ENCODE assay signal across 12 cellular contexts in the genomic region with DNA sequence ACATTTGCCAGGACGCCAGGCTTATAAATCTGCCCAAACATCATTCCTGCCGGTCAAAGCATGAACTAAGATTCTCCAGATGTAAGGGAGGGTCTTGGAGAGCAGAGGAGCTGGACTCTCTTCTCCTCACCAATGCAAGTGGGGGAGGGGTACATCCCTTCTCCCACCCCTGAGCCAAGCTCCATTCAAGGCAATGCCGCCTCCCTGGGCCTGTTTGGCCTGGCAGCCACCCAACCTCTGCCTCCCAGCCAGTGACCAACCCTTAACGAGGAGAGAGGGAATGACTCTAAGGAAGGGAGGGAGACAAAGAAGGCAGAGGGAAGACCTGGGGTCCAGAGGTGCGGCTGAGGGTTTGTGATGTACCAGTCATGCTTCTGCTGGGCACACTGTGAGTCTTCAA. TPM values are rescaled to one million over a fixed set of nuclear protein-coding genes. Genes with fewer than 3 reads are reported as not detected.
DNase-seq lines count a peak whose midpoint lies in the region; ATAC-seq and TF ChIP-seq lines count a peak whose summit lies in the region.
"Had no signal": no experiment of that assay in that cellular context is flagged by ENCODE, and none has a peak within 500 bp of the region (broad histone marks: within the 10 kb centered on the region; RNA-seq: fewer than 3 reads in every experiment).

No MANE protein-coding gene starts in this region.

- peak overlapping the region; percentile 59 for H2BK15ac ChIP-seq in neuronal stem cell (ENCODE audit: low read length)

- H3K27me3 ChIP-seq in neuronal stem cell (ENCODE audit: control insufficient read depth in 3 of 3, insufficient read depth in 3 of 3, low read depth in 1 of 3, low read length in 3 of 3) = peaks cover 0 to 38% (median 3%) of the 10 kb centered on the region in 3 experiments

- no peak overlapping the region for H4K8ac ChIP-seq in neuronal stem cell (ENCODE audit: low read depth, low read length)

- H3K4me3 Mint-ChIP-seq in stimulated activated naive CD8-positive, alpha-beta T cell treated with anti-CD3 and anti-CD28 coated beads, Interleukin-15, Interleukin-2, amounts not matched to agents 100 ng/mL and 50 ng/mL, for 24 hours = no peak overlapping the region
- H3K4me3 Mint-ChIP-seq: activated CD4-positive, alpha-beta T cell treated with anti-CD3 and anti-CD28 coated beads, Interleukin-2, amount 10 ng/mL, durations not matched to agents 24 days and 14 days had no signal

- H2AK5ac ChIP-seq in neuronal stem cell (ENCODE audit: low read depth, low read length) = peak overlapping the region; percentile 20

- peaks cover 2% of the 10 kb centered on the region for H3K79me1 ChIP-seq in neuronal stem cell (ENCODE audit: low read depth, low read length)

- H3K27me3 Mint-ChIP-seq in stimulated activated naive CD8-positive, alpha-beta T cell treated with anti-CD3 and anti-CD28 coated beads, Interleukin-15, Interleukin-2, amounts not matched to agents 100 ng/mL and 50 ng/mL, for 24 hours = no peaks in the 10 kb centered on the region

- ATAC-seq in stimulated activated naive CD8-positive, alpha-beta T cell treated with anti-CD3 and anti-CD28 coated beads, Interleukin-15, Interleukin-2, amounts not matched to agents 100 U/mL and 50 U/mL, for 24 hours = no peak
- ATAC-seq in GM18519 (IDR thresholded peaks at IDR 0.05; ENCODE audit: low FRiP score, unreplicated experiment) (no peak), HG02642 (IDR thresholded peaks at IDR 0.05; ENCODE audit: poor library complexity, unreplicated experiment) (no peak), HG03135 (IDR thresholded peaks at IDR 0.05; ENCODE audit: unreplicated experiment) (no peak)

- no peaks in the 10 kb centered on the region for H3K36me3 ChIP-seq in neuronal stem cell (replicated peaks in 1 of 2; ENCODE audit: control insufficient read depth in 2 of 2, insufficient read depth in 2 of 2, low read length in 2 of 2)

- H3K4me1 Mint-ChIP-seq in stimulated activated naive CD8-positive, alpha-beta T cell treated with anti-CD3 and anti-CD28 coated beads, Interleukin-15, Interleukin-2, amounts not matched to agents 100 ng/mL and 50 ng/mL, for 24 hours (ENCODE audit: low read depth) = no peaks in the 10 kb centered on the region
- H3K4me1 Mint-ChIP-seq: activated CD4-positive, alpha-beta T cell treated with anti-CD3 and anti-CD28 coated beads, Interleukin-2, amount 10 ng/mL, durations not matched to agents 24 days and 14 days had no signal

- H3K4me3 ChIP-seq in fibroblast of villous mesenchyme (ENCODE audit: low read depth, low read length) (no peak overlapping the region), neuronal stem cell (ENCODE audit: low read length in 2 of 2) (no peak overlapping the region)

- H3K9me3 ChIP-seq in neuronal stem cell (replicated peaks in 1 of 2; ENCODE audit: control insufficient read depth in 2 of 2, insufficient read depth in 1 of 2, low read depth in 1 of 2, low read length in 2 of 2) = no peaks in the 10 kb centered on the region

- H2AFZ ChIP-seq in neuronal stem cell (ENCODE audit: low read length) = peak overlapping the region; percentile 80

- no peaks in the 10 kb centered on the region for H3K9me3 Mint-ChIP-seq in stimulated activated naive CD8-positive, alpha-beta T cell treated with anti-CD3 and anti-CD28 coated beads, Interleukin-15, Interleukin-2, amounts not matched to agents 100 ng/mL and 50 ng/mL, for 24 hours
- H3K9me3 Mint-ChIP-seq: activated CD4-positive, alpha-beta T cell treated with anti-CD3 and anti-CD28 coated beads, Interleukin-2, amount 10 ng/mL, durations not matched to agents 24 days and 14 days had no signal

- H2BK120ac ChIP-seq in neuronal stem cell (ENCODE audit: low read depth, low read length) = no peak overlapping the region

- no peak for TF ChIP-seq CTCF in fibroblast of villous mesenchyme (IDR thresholded peaks at IDR 0.05; ENCODE audit: insufficient read depth, low read depth, low read length)

- H3K4me1 ChIP-seq in neuronal stem cell (ENCODE audit: control insufficient read depth in 2 of 2, insufficient read depth in 1 of 2, low read depth in 1 of 2, low read length in 2 of 2) = peaks cover 10 to 27% of the 10 kb centered on the region in 2 donors

- no peaks in the 10 kb centered on the region for H3K36me3 Mint-ChIP-seq in stimulated activated naive CD8-positive, alpha-beta T cell treated with anti-CD3 and anti-CD28 coated beads, Interleukin-15, Interleukin-2, amounts not matched to agents 100 ng/mL and 50 ng/mL, for 24 hours (ENCODE audit: low read depth)

- H2BK12ac ChIP-seq in neuronal stem cell (ENCODE audit: low read length) = peak overlapping the region; percentile 59

- no peak overlapping the region for H2BK5ac ChIP-seq in neuronal stem cell (ENCODE audit: low read length)

- WGBS in neuronal stem cell (ENCODE audit: extremely low coverage in 2 of 2, insufficient read length in 2 of 2, insufficient replicate concordance in 1 of 2), 2 donors = no CpG with 5 or more reads among the region's 5 CpGs

- H3K18ac ChIP-seq in neuronal stem cell (ENCODE audit: low read length) = peak overlapping the region; percentile 76

- H3K4ac ChIP-seq in neuronal stem cell (ENCODE audit: low read length) = no peak overlapping the region

- H4K91ac ChIP-seq in neuronal stem cell (ENCODE audit: low read depth, low read length, poor library complexity) = no peak overlapping the region

- peak overlapping the region; percentile 7 for H3K9ac ChIP-seq in neuronal stem cell (ENCODE audit: low read depth, low read length, poor library complexity)

- H3K23ac ChIP-seq in neuronal stem cell (ENCODE audit: low read depth, low read length, poor library complexity) = peak overlapping the region; percentile 45

- no peak overlapping the region for H3K4me2 ChIP-seq in neuronal stem cell (ENCODE audit: insufficient read depth, low read length, poor library complexity, severe bottlenecking)

- peak overlapping the region; percentile 36 for H3K27ac Mint-ChIP-seq in stimulated activated naive CD8-positive, alpha-beta T cell treated with anti-CD3 and anti-CD28 coated beads, Interleukin-15, Interleukin-2, amounts not matched to agents 100 ng/mL and 50 ng/mL, for 24 hours
- H3K27ac Mint-ChIP-seq: activated CD4-positive, alpha-beta T cell treated with anti-CD3 and anti-CD28 coated beads, Interleukin-2, amount 10 ng/mL, durations not matched to agents 24 days and 14 days had no signal

- no peak overlapping the region for H3K14ac ChIP-seq in neuronal stem cell (ENCODE audit: low read length)

- DNase-seq in stimulated activated naive CD8-positive, alpha-beta T cell treated with anti-CD3 and anti-CD28 coated beads, Interleukin-15, Interleukin-2, amounts not matched to agents 100 U/mL and 50 U/mL, for 24 hours = no peak
- peak; percentile 57 for DNase-seq in fibroblast of villous mesenchyme (ENCODE audit: low read depth)
- no peak for DNase-seq in neuronal stem cell (ENCODE audit: low spot score)
- no peak for DNase-seq in GF-D8 (lab: John Stamatoyannopoulos, UW)
- DNase-seq: activated CD4-positive, alpha-beta T cell treated with anti-CD3 and anti-CD28 coated beads, Interleukin-2, amount 10 ng/mL, durations not matched to agents 24 days and 14 days; activated naive CD4-positive, alpha-beta T cell treated with anti-CD3 and anti-CD28 coated beads, Interleukin-2, amount 50 U/mL, for 16 hours had no signal

- H3K27ac ChIP-seq in neuronal stem cell (replicated peaks; ENCODE audit: low read length) = no peak overlapping the region
- H3K27ac ChIP-seq: C4-2B had no signal

RNA-seq across cellular contexts. Expression of a gene that starts 13.8 kb away (rescaled TPM):
- not detected in 2 replicates for total RNA-seq in fibroblast of villous mesenchyme
- polyA plus RNA-seq in neuronal stem cell (2013, experiment 1 of 2) = 0.24 TPM
- 0.32 TPM for polyA plus RNA-seq in neuronal stem cell (2013, experiment 2 of 2)
- total RNA-seq: activated CD4-positive, alpha-beta T cell treated with anti-CD3 and anti-CD28 coated beads, Interleukin-2, amount 10 ng/mL, durations not matched to agents 24 days and 14 days; RPMI7951 had no signal

RNA-seq across cellular contexts. Expression of a gene that starts 20.9 kb away (rescaled TPM):
- under 0.01 TPM in 2 replicates for total RNA-seq in fibroblast of villous mesenchyme
- polyA plus RNA-seq in neuronal stem cell (2013, experiment 1 of 2) = 0.53 TPM
- 0.40 TPM for polyA plus RNA-seq in neuronal stem cell (2013, experiment 2 of 2)
- total RNA-seq: activated CD4-positive, alpha-beta T cell treated with anti-CD3 and anti-CD28 coated beads, Interleukin-2, amount 10 ng/mL, durations not matched to agents 24 days and 14 days; RPMI7951 had no signal

RNA-seq across cellular contexts. Expression of a gene that starts 21.5 kb away (rescaled TPM):
- not detected in 2 replicates for total RNA-seq in fibroblast of villous mesenchyme
- polyA plus RNA-seq in neuronal stem cell (2013, experiment 1 of 2) = 0.15 TPM
- polyA plus RNA-seq in neuronal stem cell (2013, experiment 2 of 2) = 0.19 TPM
- total RNA-seq: activated CD4-positive, alpha-beta T cell treated with anti-CD3 and anti-CD28 coated beads, Interleukin-2, amount 10 ng/mL, durations not matched to agents 24 days and 14 days; RPMI7951 had no signal

RNA-seq across cellular contexts. Expression of a gene that starts 34.8 kb away (rescaled TPM):
- total RNA-seq in fibroblast of villous mesenchyme = 47.1 and 55.4 TPM in 2 replicates
- 162 TPM for polyA plus RNA-seq in neuronal stem cell (2013, experiment 1 of 2)
- polyA plus RNA-seq in neuronal stem cell (2013, experiment 2 of 2) = 163 TPM

RNA-seq across cellular contexts. Expression of a gene that starts 43.1 kb away (rescaled TPM):
- 6.4 and 12.1 TPM in 2 replicates for total RNA-seq in fibroblast of villous mesenchyme
- 20.8 TPM for polyA plus RNA-seq in neuronal stem cell (2013, experiment 1 of 2)
- polyA plus RNA-seq in neuronal stem cell (2013, experiment 2 of 2) = 20.9 TPM
